In the genomic region with DNA sequence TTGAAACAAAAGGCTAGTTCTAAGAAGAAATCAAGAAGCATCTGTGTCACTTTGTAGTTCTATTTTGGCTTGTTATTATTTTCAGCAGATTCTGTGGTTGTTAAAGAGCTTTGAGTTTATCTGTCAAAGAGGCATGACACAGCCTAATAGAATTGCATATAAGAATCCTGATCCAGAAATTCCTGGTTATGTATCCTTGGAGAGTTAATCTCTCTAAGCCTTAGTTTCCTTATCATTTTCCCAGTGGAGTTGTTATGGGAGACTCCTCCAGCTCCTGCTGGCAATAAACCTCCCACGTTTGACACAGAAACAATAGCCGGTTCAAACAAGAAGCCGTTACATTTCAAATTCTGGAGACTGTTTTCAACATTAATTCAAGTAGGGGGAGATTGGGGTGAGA, we compare ENCODE assay signal across 30 cellular contexts.
"Had no signal": no experiment of that assay in that cellular context is flagged by ENCODE, and none has a peak within 500 bp of the region (broad histone marks: within the 10 kb centered on the region; RNA-seq: fewer than 3 reads in every experiment).

No MANE protein-coding gene starts in this region.

- H3K36me3 Mint-ChIP-seq: activated naive CD8-positive, alpha-beta T cell treated with anti-CD3 and anti-CD28 coated beads, Interleukin-2, amount 10 ng/mL, durations not matched to agents 7 days and 5 days had no signal

- H3K4me1 Mint-ChIP-seq: activated CD4-positive, alpha-beta memory T cell treated with anti-CD3 and anti-CD28 coated beads, Interleukin-2, amount 10 ng/mL, durations not matched to agents 7 days and 5 days; activated CD4-positive, alpha-beta T cell treated with anti-CD3 and anti-CD28 coated beads for 36 hours; activated naive CD8-positive, alpha-beta T cell treated with anti-CD3 and anti-CD28 coated beads, Interleukin-2, amount 10 ng/mL, durations not matched to agents 7 days and 5 days had no signal

- H3K27me3 ChIP-seq: adrenal gland, MG63 had no signal

- H3K36me3 ChIP-seq: adrenal gland, MG63, SJCRH30, WERI-Rb-1 had no signal

- H3K27ac Mint-ChIP-seq: activated CD4-positive, alpha-beta memory T cell treated with anti-CD3 and anti-CD28 coated beads, Interleukin-2, amount 10 ng/mL, durations not matched to agents 7 days and 5 days; activated CD4-positive, alpha-beta T cell treated with anti-CD3 and anti-CD28 coated beads for 36 hours; activated naive CD8-positive, alpha-beta T cell treated with anti-CD3 and anti-CD28 coated beads, Interleukin-2, amount 10 ng/mL, durations not matched to agents 7 days and 5 days had no signal

- H3K27me3 Mint-ChIP-seq: activated CD4-positive, alpha-beta memory T cell treated with anti-CD3 and anti-CD28 coated beads, Interleukin-2, amount 10 ng/mL, durations not matched to agents 7 days and 5 days had no signal

- H3K27ac ChIP-seq: adrenal gland, RWPE1, SJCRH30, WERI-Rb-1 had no signal

- H3K9ac ChIP-seq: SK-N-SH had no signal

- DNase-seq: activated CD4-positive, alpha-beta memory T cell treated with anti-CD3 and anti-CD28 coated beads, Interleukin-2, amount 10 ng/mL, durations not matched to agents 7 days and 5 days; activated CD4-positive, alpha-beta T cell treated with anti-CD3 and anti-CD28 coated beads for 36 hours; activated CD4-positive, alpha-beta T cell treated with anti-CD3 and anti-CD28 coated beads, Interleukin-2, amount 50 U/mL, for 1 hour; activated CD8-positive, alpha-beta memory T cell treated with anti-CD3 and anti-CD28 coated beads, Interleukin-2, amount 50 U/mL, for 48 hours; activated naive CD4-positive, alpha-beta T cell treated with anti-CD3 and anti-CD28 coated beads, Interleukin-2, amount 50 U/mL, for 16 hours; activated naive CD8-positive, alpha-beta T cell treated with anti-CD3 and anti-CD28 coated beads, Interleukin-2, amount 10 ng/mL, durations not matched to agents 7 days and 5 days; activated T-cell treated with anti-CD3 and anti-CD28 coated beads, Interleukin-2, amount 50 U/mL, for 1 hour; adrenal gland; anterior cingulate cortex; cerebellar nuclear complex; MG63; MV-4-11; NCI-H1105; NCI-H1436; NCI-H1694 treated with DMSO at 0.1 percent for 48 hours; NCI-H2029 treated with DMSO at 0.1 percent for 48 hours; NCI-H2171; NCI-H2227 treated with DMSO at 0.1 percent for 48 hours; NCI-H446 treated with DMSO at 0.1 percent for 48 hours; NCI-H526; NCI-H774; NK-92 treated with Interleukin-12 subunit alpha and Interleukin-12 subunit beta, amount 100 ng/mL, for 24 hours; OCI-M1; Right ventricle myocardium superior; SJCRH30; SK-N-SH; T-helper 1 cell; WERI-Rb-1 had no signal

- H3K4me1 ChIP-seq: adrenal gland, SJCRH30 had no signal

- ATAC-seq: activated CD4-positive, alpha-beta T cell treated with anti-CD3 and anti-CD28 coated beads for 36 hours; Panc1 had no signal

- H3K4me2 ChIP-seq: SK-N-SH had no signal

- H3K9me3 Mint-ChIP-seq: activated CD4-positive, alpha-beta memory T cell treated with anti-CD3 and anti-CD28 coated beads, Interleukin-2, amount 10 ng/mL, durations not matched to agents 7 days and 5 days; activated naive CD8-positive, alpha-beta T cell treated with anti-CD3 and anti-CD28 coated beads, Interleukin-2, amount 10 ng/mL, durations not matched to agents 7 days and 5 days had no signal

- H3K4me3 ChIP-seq: adrenal gland, MG63, SJCRH30 had no signal

- H3K4me3 Mint-ChIP-seq: activated CD4-positive, alpha-beta memory T cell treated with anti-CD3 and anti-CD28 coated beads, Interleukin-2, amount 10 ng/mL, durations not matched to agents 7 days and 5 days; activated CD4-positive, alpha-beta T cell treated with anti-CD3 and anti-CD28 coated beads for 36 hours; activated naive CD8-positive, alpha-beta T cell treated with anti-CD3 and anti-CD28 coated beads, Interleukin-2, amount 10 ng/mL, durations not matched to agents 7 days and 5 days had no signal

- H3K9me3 ChIP-seq: adrenal gland, MG63, SJCRH30, SK-N-SH had no signal
